Comparison of ENCODE assay signal across 1 cellular context in genomic region chr16:57235128-57236092, GRCh38.
TF ChIP-seq lines count a peak whose summit lies in the region.

No MANE protein-coding gene starts in this region.

TF ChIP-seq in HEK293, 187 proteins besides CTCF, POLR2A, EP300 and RAD21 (continued from another document):
- TF ChIP-seq, protein P1, sequence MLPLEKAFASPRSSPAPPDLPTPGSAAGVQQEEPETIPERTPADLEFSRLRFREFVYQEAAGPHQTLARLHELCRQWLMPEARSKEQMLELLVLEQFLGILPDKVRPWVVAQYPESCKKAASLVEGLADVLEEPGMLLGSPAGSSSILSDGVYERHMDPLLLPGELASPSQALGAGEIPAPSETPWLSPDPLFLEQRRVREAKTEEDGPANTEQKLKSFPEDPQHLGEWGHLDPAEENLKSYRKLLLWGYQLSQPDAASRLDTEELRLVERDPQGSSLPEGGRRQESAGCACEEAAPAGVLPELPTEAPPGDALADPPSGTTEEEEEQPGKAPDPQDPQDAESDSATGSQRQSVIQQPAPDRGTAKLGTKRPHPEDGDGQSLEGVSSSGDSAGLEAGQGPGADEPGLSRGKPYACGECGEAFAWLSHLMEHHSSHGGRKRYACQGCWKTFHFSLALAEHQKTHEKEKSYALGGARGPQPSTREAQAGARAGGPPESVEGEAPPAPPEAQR (tag by site-specific recombination; IDR thresholded peaks at IDR 0.05) = no peak
- TF ChIP-seq ZNF169 (tag by site-specific recombination; IDR thresholded peaks at IDR 0.05) = no peak
- TF ChIP-seq ZNF629 (tag by site-specific recombination; IDR thresholded peaks at IDR 0.05) = peak; percentile 46
